Comparison of ENCODE assay signal across 12 cellular contexts in the genomic region with DNA sequence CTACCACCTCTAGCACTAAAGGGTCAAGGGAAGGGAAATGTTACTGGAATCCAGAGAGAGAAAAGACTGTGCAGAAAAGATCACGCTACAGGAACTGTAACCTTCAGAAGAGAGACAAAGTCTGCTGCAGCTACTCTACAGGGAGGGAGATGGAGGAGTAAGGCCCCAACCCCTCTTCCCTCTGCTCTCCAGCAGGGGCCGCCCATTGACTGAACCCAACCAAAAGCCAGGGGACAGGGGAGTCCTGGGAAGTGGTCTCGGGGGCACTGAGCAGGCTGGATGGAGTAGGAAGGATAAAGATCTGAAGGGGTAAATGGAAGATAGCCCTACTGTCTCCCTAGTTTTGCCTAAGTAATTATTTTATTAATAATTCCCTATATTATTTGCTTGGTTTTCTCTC.
DNase-seq lines count a peak whose midpoint lies in the region; ATAC-seq, FAIRE-seq and TF ChIP-seq lines count a peak whose summit lies in the region.
"Had no signal": no experiment of that assay in that cellular context is flagged by ENCODE, and none has a peak within 500 bp of the region (broad histone marks: within the 10 kb centered on the region; RNA-seq: fewer than 3 reads in every experiment).

No MANE protein-coding gene starts in this region.

- FAIRE-seq in HepG2 (lab: Jason Lieb, UNC) = no peak

- H3K27ac ChIP-seq in DOHH2 (ENCODE audit: low read depth, low read length) = no peak overlapping the region
- H3K27ac ChIP-seq in HepG2 (ENCODE audit: extremely low read length, insufficient read depth, low read length) = no peak overlapping the region
- H3K27ac ChIP-seq: coronary artery had no signal

- POLR2A ChIA-PET in HepG2 (lab: Yijun Ruan, JAX) = no interaction called here

- TF ChIP-seq CTCF in DOHH2 (IDR thresholded peaks at IDR 0.05; ENCODE audit: low read depth, low read length, poor library complexity, severe bottlenecking) = peak; percentile 73
- TF ChIP-seq CTCF in HFF-Myc (IDR thresholded peaks at IDR 0.05; ENCODE audit: low read depth, low read length, missing control alignments) = peak; percentile 46
- peak; percentile 48 for TF ChIP-seq CTCF in astrocyte of the cerebellum (IDR thresholded peaks at IDR 0.05; ENCODE audit: low read depth, low read length, missing control alignments)
- peak; percentile 72 for TF ChIP-seq CTCF in HepG2 (CRISPR knock-in tag; IDR thresholded peaks at IDR 0.05)
- TF ChIP-seq CTCF in natural killer cell (IDR thresholded peaks at IDR 0.05) = no peak

- TF ChIP-seq POLR2A in HepG2 (IDR thresholded peaks at IDR 0.05; ENCODE audit: insufficient read depth in 1 of 2, low read depth in 2 of 2, low read length in 2 of 2) = no peak

- BruUV-seq in HepG2 (replicated peaks; lab: Mats Ljungman, UMichigan) = no TSS peak

- peaks cover 0 to 10% of the 10 kb centered on the region in 2 donors for H3K27me3 Mint-ChIP-seq in natural killer cell (ENCODE audit: low read depth in 2 of 2)
- H3K27me3 Mint-ChIP-seq in activated T-helper 1 cell treated with anti-CD3 and anti-CD28 coated beads, Interleukin-12 subunit alpha, Interleukin-12 subunit beta, Interleukin-2, Interleukin-4 antibody, amounts not matched to agents 30 ng/mL and 10 ng/mL and 1 ng/mL, durations not matched to agents 14 hours and 24 hours and 36 hours (ENCODE audit: insufficient read depth) = peaks cover 33% of the 10 kb centered on the region

- no peak overlapping the region for H3K27ac Mint-ChIP-seq in natural killer cell
- no peak overlapping the region for H3K27ac Mint-ChIP-seq in activated T-helper 1 cell treated with anti-CD3 and anti-CD28 coated beads, Interleukin-12 subunit alpha, Interleukin-12 subunit beta, Interleukin-2, Interleukin-4 antibody, amounts not matched to agents 30 ng/mL and 10 ng/mL and 1 ng/mL, durations not matched to agents 14 hours and 24 hours and 36 hours
- H3K27ac Mint-ChIP-seq: activated CD4-positive, alpha-beta memory T cell treated with anti-CD3 and anti-CD28 coated beads for 36 hours had no signal

- H3K27me3 ChIP-seq in DOHH2 (ENCODE audit: control insufficient read depth, low read length) (no peaks in the 10 kb centered on the region), HepG2 (ENCODE audit: control insufficient read depth in 1 of 2, insufficient read depth in 2 of 2, low read length in 2 of 2) (no peaks in the 10 kb centered on the region)

- CTCF ChIA-PET in HepG2 (lab: Yijun Ruan, JAX; ENCODE audit: low intra/inter-chr PET ratio, low total read pairs) = interaction anchor here (0.6 to 2.1 kb wide), 2 partner anchors 534 to 555 kb away, joined by 3 to 10 read pairs; no protein-coding TSS in a partner anchor

- no peaks in the 10 kb centered on the region for H3K9me2 ChIP-seq in DOHH2 (replicated peaks; ENCODE audit: control insufficient read depth, low read length)

- no peak for TF ChIP-seq RAD21 in HepG2 (CRISPR knock-in tag; IDR thresholded peaks at IDR 0.05)

- no peaks in the 10 kb centered on the region for H3K36me3 Mint-ChIP-seq in natural killer cell
- H3K36me3 Mint-ChIP-seq in activated T-helper 1 cell treated with anti-CD3 and anti-CD28 coated beads, Interleukin-12 subunit alpha, Interleukin-12 subunit beta, Interleukin-2, Interleukin-4 antibody, amounts not matched to agents 30 ng/mL and 10 ng/mL and 1 ng/mL, durations not matched to agents 14 hours and 24 hours and 36 hours (ENCODE audit: low read depth) = no peaks in the 10 kb centered on the region
- H3K36me3 Mint-ChIP-seq: activated CD4-positive, alpha-beta memory T cell treated with anti-CD3 and anti-CD28 coated beads for 36 hours had no signal

- no peak overlapping the region for H3K9ac ChIP-seq in HepG2 (ENCODE audit: insufficient read depth, low read depth, low read length)

- H3K36me3 ChIP-seq in DOHH2 (ENCODE audit: control insufficient read depth, low read length) (no peaks in the 10 kb centered on the region), HepG2 (replicated peaks in 1 of 2; ENCODE audit: control insufficient read depth in 1 of 2, insufficient read depth in 2 of 2, low read length in 2 of 2) (no peaks in the 10 kb centered on the region)

- H3K9me3 Mint-ChIP-seq in natural killer cell = no peaks in the 10 kb centered on the region
- H3K9me3 Mint-ChIP-seq in activated T-helper 1 cell treated with anti-CD3 and anti-CD28 coated beads, Interleukin-12 subunit alpha, Interleukin-12 subunit beta, Interleukin-2, Interleukin-4 antibody, amounts not matched to agents 30 ng/mL and 10 ng/mL and 1 ng/mL, durations not matched to agents 14 hours and 24 hours and 36 hours = no peaks in the 10 kb centered on the region

- H3K9me3 ChIP-seq in DOHH2 (ENCODE audit: control insufficient read depth, insufficient read depth, low read length) = no peaks in the 10 kb centered on the region
- H3K9me3 ChIP-seq in HepG2 (ENCODE audit: low read length) = no peaks in the 10 kb centered on the region

- H3K79me2 ChIP-seq in DOHH2 (ENCODE audit: control insufficient read depth, low read length) (no peaks in the 10 kb centered on the region), HepG2 (ENCODE audit: insufficient read depth, low read length) (no peaks in the 10 kb centered on the region)

- H3K4me3 Mint-ChIP-seq in natural killer cell = no peak overlapping the region
- H3K4me3 Mint-ChIP-seq in activated T-helper 1 cell treated with anti-CD3 and anti-CD28 coated beads, Interleukin-12 subunit alpha, Interleukin-12 subunit beta, Interleukin-2, Interleukin-4 antibody, amounts not matched to agents 30 ng/mL and 10 ng/mL and 1 ng/mL, durations not matched to agents 14 hours and 24 hours and 36 hours = no peak overlapping the region
- H3K4me3 Mint-ChIP-seq: activated CD4-positive, alpha-beta memory T cell treated with anti-CD3 and anti-CD28 coated beads for 36 hours had no signal

- TF ChIP-seq EP300 in HepG2 (IDR thresholded peaks at IDR 0.05; ENCODE audit: low read depth in 2 of 2, low read length in 2 of 2) (no peak), HepG2 (CRISPR knock-in tag; IDR thresholded peaks at IDR 0.05; ENCODE audit: borderline replicate concordance) (no peak)

- no peak overlapping the region for H2AFZ ChIP-seq in HepG2 (ENCODE audit: low read length)

- in situ Hi-C loops in astrocyte of the cerebellum (cut with HindIII; ENCODE audit: low sequenced_read_pairs) (no loop called here), HepG2 (cut with HindIII; ENCODE audit: extremely low pct_ligation_motif_present, low pct_unique_long_range_greater_than_20kb) (no loop called here)

- DNase-seq in HFF-Myc (ENCODE audit: extremely low read depth, low read depth) = no peak
- no peak for DNase-seq in astrocyte of the cerebellum (ENCODE audit: low read depth)
- peak; percentile 10 for DNase-seq in HepG2 (ENCODE audit: low spot score)
- DNase-seq in natural killer cell = no peak
- DNase-seq in SK-N-DZ (ENCODE audit: low spot score) = no peak
- DNase-seq in activated T-helper 1 cell treated with anti-CD3 and anti-CD28 coated beads, Interleukin-12 subunit alpha, Interleukin-12 subunit beta, Interleukin-2, Interleukin-4 antibody, amounts not matched to agents 30 ng/mL and 10 ng/mL and 1 ng/mL, durations not matched to agents 14 hours and 24 hours and 36 hours (ENCODE audit: low spot score) = no peak
- DNase-seq: activated CD4-positive, alpha-beta memory T cell treated with anti-CD3 and anti-CD28 coated beads for 36 hours; NCI-H2171; stimulated activated CD4-positive, alpha-beta T cell treated with anti-CD3 and anti-CD28 coated beads, Interleukin-4, amount 100 ng/mL, for 24 hours had no signal

- H3K4me1 ChIP-seq in DOHH2 (ENCODE audit: control insufficient read depth, low read length) (peaks cover 15% of the 10 kb centered on the region), HepG2 (ENCODE audit: insufficient read depth, low read length) (no peaks in the 10 kb centered on the region)

- H3K4me3 ChIP-seq in DOHH2 (ENCODE audit: low read length) (no peak overlapping the region), HFF-Myc (replicated peaks; ENCODE audit: low read depth, low read length) (no peak overlapping the region), astrocyte of the cerebellum (ENCODE audit: low read depth, low read length) (no peak overlapping the region), HepG2 (replicated peaks in 1 of 3; ENCODE audit: insufficient read depth in 1 of 3, low read depth in 2 of 3, low read length in 3 of 3) (no peak overlapping the region)
- H3K4me3 ChIP-seq: coronary artery had no signal

- 0% methylated on average over 3 of the region's 3 CpGs for WGBS in HepG2 (ENCODE audit: low lambda C conversion rate)

- H4K20me1 ChIP-seq in DOHH2 (ENCODE audit: control insufficient read depth, insufficient read depth, low read depth, low read length) (no peaks in the 10 kb centered on the region), HepG2 (ENCODE audit: insufficient read depth, low read length) (no peaks in the 10 kb centered on the region)

- intact Hi-C loops in HepG2 (cut with micrococcal nuclease; ENCODE audit: unreplicated experiment) (loop anchor here (1.0 to 10.0 kb wide), 4 partner anchors 90 to 556 kb away; no protein-coding TSS in a partner anchor), natural killer cell (cut with micrococcal nuclease) (no loop called here)
- intact Hi-C loops in activated T-helper 1 cell treated with anti-CD3 and anti-CD28 coated beads, Interleukin-12 subunit alpha, Interleukin-12 subunit beta, Interleukin-2, Interleukin-4 antibody, amounts not matched to agents 30 ng/mL and 10 ng/mL and 1 ng/mL, durations not matched to agents 14 hours and 24 hours and 36 hours (cut with micrococcal nuclease) = no loop called here

- H3K4me1 Mint-ChIP-seq in natural killer cell = no peaks in the 10 kb centered on the region
- no peaks in the 10 kb centered on the region for H3K4me1 Mint-ChIP-seq in activated T-helper 1 cell treated with anti-CD3 and anti-CD28 coated beads, Interleukin-12 subunit alpha, Interleukin-12 subunit beta, Interleukin-2, Interleukin-4 antibody, amounts not matched to agents 30 ng/mL and 10 ng/mL and 1 ng/mL, durations not matched to agents 14 hours and 24 hours and 36 hours (ENCODE audit: low read depth)

- peaks cover 3% of the 10 kb centered on the region; the same call in 1 of the 2 replicates for H3F3A ChIP-seq in DOHH2 (ENCODE audit: control insufficient read depth, insufficient read depth)

- H3K4me2 ChIP-seq in DOHH2 (ENCODE audit: low read length) = no peak overlapping the region
- H3K4me2 ChIP-seq in HepG2 (ENCODE audit: low read depth, low read length) = no peak overlapping the region

- peak; percentile 99 for ATAC-seq in HepG2
- ATAC-seq in natural killer cell = no peak
- no peak for ATAC-seq in GM21447 (IDR thresholded peaks at IDR 0.05; ENCODE audit: unreplicated experiment)
